Comparison of ENCODE assay signal across 1 cellular context in the genomic region with DNA sequence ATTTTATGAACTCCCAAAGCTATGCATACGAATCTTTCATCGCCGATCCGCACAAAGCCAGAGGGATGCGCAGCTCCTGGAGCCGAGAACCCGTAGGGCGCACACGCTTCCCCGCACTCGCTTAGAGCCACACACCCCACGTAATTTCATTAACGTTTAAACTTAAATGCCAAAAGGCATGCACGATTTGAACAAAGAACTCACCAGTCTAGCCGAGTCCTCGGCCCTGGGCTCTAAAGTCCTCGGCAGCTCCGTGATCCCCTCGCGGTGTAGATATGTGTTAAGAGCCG.
TF ChIP-seq lines count a peak whose summit lies in the region.

No MANE protein-coding gene starts in this region.

TF ChIP-seq in HepG2, 621 proteins besides CTCF, POLR2A, EP300 and RAD21 (continues in another document):
- TF ChIP-seq IKZF1 (IDR thresholded peaks at IDR 0.05) (no peak), FLYWCH1 (CRISPR knock-in tag; IDR thresholded peaks at IDR 0.05) (no peak), ZNF792 (CRISPR knock-in tag; IDR thresholded peaks at IDR 0.05) (no peak), PRPF4 (IDR thresholded peaks at IDR 0.05; ENCODE audit: low read depth, low read length, poor library complexity, severe bottlenecking) (no peak), HNRNPUL1 (IDR thresholded peaks at IDR 0.05; ENCODE audit: low read depth, low read length) (no peak), PITX1 (CRISPR knock-in tag; IDR thresholded peaks at IDR 0.05) (no peak), TMF1 (CRISPR knock-in tag; IDR thresholded peaks at IDR 0.05; ENCODE audit: low read depth) (no peak), ZNF121 (CRISPR knock-in tag; IDR thresholded peaks at IDR 0.05) (no peak), MTA3 (CRISPR knock-in tag; IDR thresholded peaks at IDR 0.05) (no peak), ZFP36L2 (CRISPR knock-in tag; IDR thresholded peaks at IDR 0.05) (no peak), ZNF350 (CRISPR knock-in tag; IDR thresholded peaks at IDR 0.05; ENCODE audit: borderline replicate concordance, low read depth) (peak; percentile 58; the same call in 1 of the 2 replicates), GFI1 (CRISPR knock-in tag; IDR thresholded peaks at IDR 0.05; ENCODE audit: borderline replicate concordance) (0 out of 2 replicates have a peak, but pooled peaks have one; percentile 2), MLLT10 (CRISPR knock-in tag; IDR thresholded peaks at IDR 0.05) (no peak), RXRA (CRISPR knock-in tag; IDR thresholded peaks at IDR 0.05) (no peak; the same call in 1 of the 2 replicates), ZNF430 (CRISPR knock-in tag; IDR thresholded peaks at IDR 0.05) (no peak), SETDB1 (CRISPR knock-in tag; IDR thresholded peaks at IDR 0.05; ENCODE audit: borderline replicate concordance) (no peak), KLF15 (CRISPR knock-in tag; IDR thresholded peaks at IDR 0.05; ENCODE audit: borderline replicate concordance) (no peak), MAFG (CRISPR knock-in tag; IDR thresholded peaks at IDR 0.05) (no peak), CENPT (CRISPR knock-in tag; IDR thresholded peaks at IDR 0.05; ENCODE audit: low read depth) (no peak), ZNF616 (CRISPR knock-in tag; IDR thresholded peaks at IDR 0.05; ENCODE audit: low read depth) (no peak), GLI4 (CRISPR knock-in tag; IDR thresholded peaks at IDR 0.05; ENCODE audit: borderline replicate concordance) (no peak), HOXA9 (CRISPR knock-in tag; IDR thresholded peaks at IDR 0.05; ENCODE audit: borderline replicate concordance) (no peak), REXO4 (CRISPR knock-in tag; IDR thresholded peaks at IDR 0.05; ENCODE audit: borderline replicate concordance) (no peak), ZNF619 (CRISPR knock-in tag; IDR thresholded peaks at IDR 0.05) (0 out of 2 replicates have a peak, but pooled peaks have one; percentile 26), MAZ (IDR thresholded peaks at IDR 0.05; ENCODE audit: borderline replicate concordance, low read depth, low read length) (no peak), MAZ (CRISPR knock-in tag; IDR thresholded peaks at IDR 0.05; ENCODE audit: low read depth) (no peak), HHEX (CRISPR knock-in tag; IDR thresholded peaks at IDR 0.05) (0 out of 2 replicates have a peak, but pooled peaks have one; percentile 18), HES4 (CRISPR knock-in tag; IDR thresholded peaks at IDR 0.05; ENCODE audit: borderline replicate concordance) (no peak), SMARCC2 (IDR thresholded peaks at IDR 0.05) (no peak), ZNF224 (CRISPR knock-in tag; IDR thresholded peaks at IDR 0.05) (peak; percentile 58; the same call in 1 of the 2 replicates), CCAR2 (optimal IDR thresholded peaks at IDR 0.05; ENCODE audit: low read depth, low read length) (no peak), PHB2 (IDR thresholded peaks at IDR 0.05; ENCODE audit: partially characterized antibody) (no peak), PAX8 (CRISPR knock-in tag; IDR thresholded peaks at IDR 0.05; ENCODE audit: borderline replicate concordance) (no peak), ARID2 (CRISPR knock-in tag; IDR thresholded peaks at IDR 0.05; ENCODE audit: borderline replicate concordance) (no peak)
- TF ChIP-seq, protein P1, sequence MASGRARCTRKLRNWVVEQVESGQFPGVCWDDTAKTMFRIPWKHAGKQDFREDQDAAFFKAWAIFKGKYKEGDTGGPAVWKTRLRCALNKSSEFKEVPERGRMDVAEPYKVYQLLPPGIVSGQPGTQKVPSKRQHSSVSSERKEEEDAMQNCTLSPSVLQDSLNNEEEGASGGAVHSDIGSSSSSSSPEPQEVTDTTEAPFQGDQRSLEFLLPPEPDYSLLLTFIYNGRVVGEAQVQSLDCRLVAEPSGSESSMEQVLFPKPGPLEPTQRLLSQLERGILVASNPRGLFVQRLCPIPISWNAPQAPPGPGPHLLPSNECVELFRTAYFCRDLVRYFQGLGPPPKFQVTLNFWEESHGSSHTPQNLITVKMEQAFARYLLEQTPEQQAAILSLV (CRISPR knock-in tag; IDR thresholded peaks at IDR 0.05; ENCODE audit: borderline replicate concordance): no peak
- TF ChIP-seq, protein P2, sequence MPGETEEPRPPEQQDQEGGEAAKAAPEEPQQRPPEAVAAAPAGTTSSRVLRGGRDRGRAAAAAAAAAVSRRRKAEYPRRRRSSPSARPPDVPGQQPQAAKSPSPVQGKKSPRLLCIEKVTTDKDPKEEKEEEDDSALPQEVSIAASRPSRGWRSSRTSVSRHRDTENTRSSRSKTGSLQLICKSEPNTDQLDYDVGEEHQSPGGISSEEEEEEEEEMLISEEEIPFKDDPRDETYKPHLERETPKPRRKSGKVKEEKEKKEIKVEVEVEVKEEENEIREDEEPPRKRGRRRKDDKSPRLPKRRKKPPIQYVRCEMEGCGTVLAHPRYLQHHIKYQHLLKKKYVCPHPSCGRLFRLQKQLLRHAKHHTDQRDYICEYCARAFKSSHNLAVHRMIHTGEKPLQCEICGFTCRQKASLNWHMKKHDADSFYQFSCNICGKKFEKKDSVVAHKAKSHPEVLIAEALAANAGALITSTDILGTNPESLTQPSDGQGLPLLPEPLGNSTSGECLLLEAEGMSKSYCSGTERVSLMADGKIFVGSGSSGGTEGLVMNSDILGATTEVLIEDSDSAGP (CRISPR knock-in tag; IDR thresholded peaks at IDR 0.05; ENCODE audit: borderline replicate concordance): no peak
- TF ChIP-seq, protein P3, sequence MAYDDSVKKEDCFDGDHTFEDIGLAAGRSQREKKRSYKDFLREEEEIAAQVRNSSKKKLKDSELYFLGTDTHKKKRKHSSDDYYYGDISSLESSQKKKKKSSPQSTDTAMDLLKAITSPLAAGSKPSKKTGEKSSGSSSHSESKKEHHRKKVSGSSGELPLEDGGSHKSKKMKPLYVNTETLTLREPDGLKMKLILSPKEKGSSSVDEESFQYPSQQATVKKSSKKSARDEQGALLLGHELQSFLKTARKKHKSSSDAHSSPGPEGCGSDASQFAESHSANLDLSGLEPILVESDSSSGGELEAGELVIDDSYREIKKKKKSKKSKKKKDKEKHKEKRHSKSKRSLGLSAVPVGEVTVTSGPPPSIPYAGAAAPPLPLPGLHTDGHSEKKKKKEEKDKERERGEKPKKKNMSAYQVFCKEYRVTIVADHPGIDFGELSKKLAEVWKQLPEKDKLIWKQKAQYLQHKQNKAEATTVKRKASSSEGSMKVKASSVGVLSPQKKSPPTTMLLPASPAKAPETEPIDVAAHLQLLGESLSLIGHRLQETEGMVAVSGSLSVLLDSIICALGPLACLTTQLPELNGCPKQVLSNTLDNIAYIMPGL (CRISPR knock-in tag; IDR thresholded peaks at IDR 0.05; ENCODE audit: borderline replicate concordance in 1 of 2, low read depth in 1 of 2): peak in 1 of 2 experiments; percentile 74; a peak in 2 of 4 replicates
- TF ChIP-seq, protein P4, sequence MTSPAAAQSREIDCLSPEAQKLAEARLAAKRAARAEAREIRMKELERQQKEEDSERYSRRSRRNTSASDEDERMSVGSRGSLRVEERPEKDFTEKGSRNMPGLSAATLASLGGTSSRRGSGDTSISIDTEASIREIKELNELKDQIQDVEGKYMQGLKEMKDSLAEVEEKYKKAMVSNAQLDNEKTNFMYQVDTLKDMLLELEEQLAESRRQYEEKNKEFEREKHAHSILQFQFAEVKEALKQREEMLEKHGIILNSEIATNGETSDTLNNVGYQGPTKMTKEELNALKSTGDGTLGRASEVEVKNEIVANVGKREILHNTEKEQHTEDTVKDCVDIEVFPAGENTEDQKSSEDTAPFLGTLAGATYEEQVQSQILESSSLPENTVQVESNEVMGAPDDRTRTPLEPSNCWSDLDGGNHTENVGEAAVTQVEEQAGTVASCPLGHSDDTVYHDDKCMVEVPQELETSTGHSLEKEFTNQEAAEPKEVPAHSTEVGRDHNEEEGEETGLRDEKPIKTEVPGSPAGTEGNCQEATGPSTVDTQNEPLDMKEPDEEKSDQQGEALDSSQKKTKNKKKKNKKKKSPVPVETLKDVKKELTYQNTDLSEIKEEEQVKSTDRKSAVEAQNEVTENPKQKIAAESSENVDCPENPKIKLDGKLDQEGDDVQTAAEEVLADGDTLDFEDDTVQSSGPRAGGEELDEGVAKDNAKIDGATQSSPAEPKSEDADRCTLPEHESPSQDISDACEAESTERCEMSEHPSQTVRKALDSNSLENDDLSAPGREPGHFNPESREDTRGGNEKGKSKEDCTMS (CRISPR knock-in tag; conservative IDR thresholded peaks at IDR 0.05): no peak
- TF ChIP-seq, protein P5, sequence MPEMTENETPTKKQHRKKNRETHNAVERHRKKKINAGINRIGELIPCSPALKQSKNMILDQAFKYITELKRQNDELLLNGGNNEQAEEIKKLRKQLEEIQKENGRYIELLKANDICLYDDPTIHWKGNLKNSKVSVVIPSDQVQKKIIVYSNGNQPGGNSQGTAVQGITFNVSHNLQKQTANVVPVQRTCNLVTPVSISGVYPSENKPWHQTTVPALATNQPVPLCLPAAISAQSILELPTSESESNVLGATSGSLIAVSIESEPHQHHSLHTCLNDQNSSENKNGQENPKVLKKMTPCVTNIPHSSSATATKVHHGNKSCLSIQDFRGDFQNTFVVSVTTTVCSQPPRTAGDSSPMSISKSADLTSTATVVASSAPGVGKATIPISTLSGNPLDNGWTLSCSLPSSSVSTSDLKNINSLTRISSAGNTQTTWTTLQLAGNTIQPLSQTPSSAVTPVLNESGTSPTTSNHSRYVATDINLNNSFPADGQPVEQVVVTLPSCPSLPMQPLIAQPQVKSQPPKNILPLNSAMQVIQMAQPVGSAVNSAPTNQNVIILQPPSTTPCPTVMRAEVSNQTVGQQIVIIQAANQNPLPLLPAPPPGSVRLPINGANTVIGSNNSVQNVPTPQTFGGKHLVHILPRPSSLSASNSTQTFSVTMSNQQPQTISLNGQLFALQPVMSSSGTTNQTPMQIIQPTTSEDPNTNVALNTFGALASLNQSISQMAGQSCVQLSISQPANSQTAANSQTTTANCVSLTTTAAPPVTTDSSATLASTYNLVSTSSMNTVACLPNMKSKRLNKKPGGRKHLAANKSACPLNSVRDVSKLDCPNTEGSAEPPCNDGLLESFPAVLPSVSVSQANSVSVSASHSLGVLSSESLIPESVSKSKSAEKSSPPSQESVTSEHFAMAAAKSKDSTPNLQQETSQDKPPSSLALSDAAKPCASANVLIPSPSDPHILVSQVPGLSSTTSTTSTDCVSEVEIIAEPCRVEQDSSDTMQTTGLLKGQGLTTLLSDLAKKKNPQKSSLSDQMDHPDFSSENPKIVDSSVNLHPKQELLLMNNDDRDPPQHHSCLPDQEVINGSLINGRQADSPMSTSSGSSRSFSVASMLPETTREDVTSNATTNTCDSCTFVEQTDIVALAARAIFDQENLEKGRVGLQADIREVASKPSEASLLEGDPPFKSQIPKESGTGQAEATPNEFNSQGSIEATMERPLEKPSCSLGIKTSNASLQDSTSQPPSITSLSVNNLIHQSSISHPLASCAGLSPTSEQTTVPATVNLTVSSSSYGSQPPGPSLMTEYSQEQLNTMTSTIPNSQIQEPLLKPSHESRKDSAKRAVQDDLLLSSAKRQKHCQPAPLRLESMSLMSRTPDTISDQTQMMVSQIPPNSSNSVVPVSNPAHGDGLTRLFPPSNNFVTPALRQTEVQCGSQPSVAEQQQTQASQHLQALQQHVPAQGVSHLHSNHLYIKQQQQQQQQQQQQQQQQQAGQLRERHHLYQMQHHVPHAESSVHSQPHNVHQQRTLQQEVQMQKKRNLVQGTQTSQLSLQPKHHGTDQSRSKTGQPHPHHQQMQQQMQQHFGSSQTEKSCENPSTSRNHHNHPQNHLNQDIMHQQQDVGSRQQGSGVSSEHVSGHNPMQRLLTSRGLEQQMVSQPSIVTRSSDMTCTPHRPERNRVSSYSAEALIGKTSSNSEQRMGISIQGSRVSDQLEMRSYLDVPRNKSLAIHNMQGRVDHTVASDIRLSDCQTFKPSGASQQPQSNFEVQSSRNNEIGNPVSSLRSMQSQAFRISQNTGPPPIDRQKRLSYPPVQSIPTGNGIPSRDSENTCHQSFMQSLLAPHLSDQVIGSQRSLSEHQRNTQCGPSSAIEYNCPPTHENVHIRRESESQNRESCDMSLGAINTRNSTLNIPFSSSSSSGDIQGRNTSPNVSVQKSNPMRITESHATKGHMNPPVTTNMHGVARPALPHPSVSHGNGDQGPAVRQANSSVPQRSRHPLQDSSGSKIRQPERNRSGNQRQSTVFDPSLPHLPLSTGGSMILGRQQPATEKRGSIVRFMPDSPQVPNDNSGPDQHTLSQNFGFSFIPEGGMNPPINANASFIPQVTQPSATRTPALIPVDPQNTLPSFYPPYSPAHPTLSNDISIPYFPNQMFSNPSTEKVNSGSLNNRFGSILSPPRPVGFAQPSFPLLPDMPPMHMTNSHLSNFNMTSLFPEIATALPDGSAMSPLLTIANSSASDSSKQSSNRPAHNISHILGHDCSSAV (CRISPR knock-in tag; IDR thresholded peaks at IDR 0.05; ENCODE audit: borderline replicate concordance): no peak
- TF ChIP-seq, protein P6, sequence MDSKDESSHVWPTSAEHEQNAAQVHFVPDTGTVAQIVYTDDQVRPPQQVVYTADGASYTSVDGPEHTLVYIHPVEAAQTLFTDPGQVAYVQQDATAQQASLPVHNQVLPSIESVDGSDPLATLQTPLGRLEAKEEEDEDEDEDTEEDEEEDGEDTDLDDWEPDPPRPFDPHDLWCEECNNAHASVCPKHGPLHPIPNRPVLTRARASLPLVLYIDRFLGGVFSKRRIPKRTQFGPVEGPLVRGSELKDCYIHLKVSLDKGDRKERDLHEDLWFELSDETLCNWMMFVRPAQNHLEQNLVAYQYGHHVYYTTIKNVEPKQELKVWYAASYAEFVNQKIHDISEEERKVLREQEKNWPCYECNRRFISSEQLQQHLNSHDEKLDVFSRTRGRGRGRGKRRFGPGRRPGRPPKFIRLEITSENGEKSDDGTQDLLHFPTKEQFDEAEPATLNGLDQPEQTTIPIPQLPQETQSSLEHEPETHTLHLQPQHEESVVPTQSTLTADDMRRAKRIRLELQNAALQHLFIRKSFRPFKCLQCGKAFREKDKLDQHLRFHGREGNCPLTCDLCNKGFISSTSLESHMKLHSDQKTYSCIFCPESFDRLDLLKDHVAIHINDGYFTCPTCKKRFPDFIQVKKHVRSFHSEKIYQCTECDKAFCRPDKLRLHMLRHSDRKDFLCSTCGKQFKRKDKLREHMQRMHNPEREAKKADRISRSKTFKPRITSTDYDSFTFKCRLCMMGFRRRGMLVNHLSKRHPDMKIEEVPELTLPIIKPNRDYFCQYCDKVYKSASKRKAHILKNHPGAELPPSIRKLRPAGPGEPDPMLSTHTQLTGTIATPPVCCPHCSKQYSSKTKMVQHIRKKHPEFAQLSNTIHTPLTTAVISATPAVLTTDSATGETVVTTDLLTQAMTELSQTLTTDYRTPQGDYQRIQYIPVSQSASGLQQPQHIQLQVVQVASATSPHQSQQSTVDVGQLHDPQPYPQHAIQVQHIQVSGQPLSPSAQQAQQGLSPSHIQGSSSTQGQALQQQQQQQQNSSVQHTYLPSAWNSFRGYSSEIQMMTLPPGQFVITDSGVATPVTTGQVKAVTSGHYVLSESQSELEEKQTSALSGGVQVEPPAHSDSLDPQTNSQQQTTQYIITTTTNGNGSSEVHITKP (CRISPR knock-in tag; IDR thresholded peaks at IDR 0.05; ENCODE audit: low read depth): no peak
- TF ChIP-seq, protein P7, sequence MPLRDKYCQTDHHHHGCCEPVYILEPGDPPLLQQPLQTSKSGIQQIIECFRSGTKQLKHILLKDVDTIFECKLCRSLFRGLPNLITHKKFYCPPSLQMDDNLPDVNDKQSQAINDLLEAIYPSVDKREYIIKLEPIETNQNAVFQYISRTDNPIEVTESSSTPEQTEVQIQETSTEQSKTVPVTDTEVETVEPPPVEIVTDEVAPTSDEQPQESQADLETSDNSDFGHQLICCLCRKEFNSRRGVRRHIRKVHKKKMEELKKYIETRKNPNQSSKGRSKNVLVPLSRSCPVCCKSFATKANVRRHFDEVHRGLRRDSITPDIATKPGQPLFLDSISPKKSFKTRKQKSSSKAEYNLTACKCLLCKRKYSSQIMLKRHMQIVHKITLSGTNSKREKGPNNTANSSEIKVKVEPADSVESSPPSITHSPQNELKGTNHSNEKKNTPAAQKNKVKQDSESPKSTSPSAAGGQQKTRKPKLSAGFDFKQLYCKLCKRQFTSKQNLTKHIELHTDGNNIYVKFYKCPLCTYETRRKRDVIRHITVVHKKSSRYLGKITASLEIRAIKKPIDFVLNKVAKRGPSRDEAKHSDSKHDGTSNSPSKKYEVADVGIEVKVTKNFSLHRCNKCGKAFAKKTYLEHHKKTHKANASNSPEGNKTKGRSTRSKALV (CRISPR knock-in tag; IDR thresholded peaks at IDR 0.05): 0 out of 2 replicates have a peak, but pooled peaks have one; percentile 6
